Comparison of ENCODE assay signal across 8 cellular contexts in genomic region chr4:47031713-47032404, GRCh38. TPM values are rescaled to one million over a fixed set of nuclear protein-coding genes. Genes with fewer than 3 reads are reported as not detected.
DNase-seq lines count a peak whose midpoint lies in the region; ATAC-seq and FAIRE-seq lines count a peak whose summit lies in the region.

No MANE protein-coding gene starts in this region.

- H3K36me3 ChIP-seq in small intestine (ENCODE audit: control insufficient read depth in 2 of 2, insufficient read depth in 2 of 2, low read length in 2 of 2) = no peaks in the 10 kb centered on the region

- H3K4me3 ChIP-seq in iPS-11a (ENCODE audit: low read depth, low read length) = peak overlapping the region; percentile 80
- H3K4me3 ChIP-seq in small intestine (ENCODE audit: low read depth in 1 of 2, low read length in 2 of 2) = peak overlapping the region in 1 of 2 donors; percentile 46

- no peaks in the 10 kb centered on the region for H3K4me1 ChIP-seq in small intestine (ENCODE audit: control insufficient read depth in 2 of 2, insufficient read depth in 1 of 2, low read depth in 1 of 2, low read length in 1 of 2)

- peak; percentile 41 for DNase-seq in COLO668 (lab: John Stamatoyannopoulos, UW; ENCODE audit: unreplicated experiment)
- DNase-seq in small intestine = peak; percentile 29
- no peak for DNase-seq in A172 (ENCODE audit: low spot score)
- no peak for DNase-seq in NCI-H1105 treated with DMSO at 0.1 percent for 48 hours (lab: John Stamatoyannopoulos, UW)
- no peak for DNase-seq in HK-2 (ENCODE audit: unreplicated experiment)

- no peaks in the 10 kb centered on the region for H3K9me3 ChIP-seq in small intestine (ENCODE audit: control insufficient read depth, low read depth)

- 1 to 3% (median 1%) methylated on average over 18 to 19 of the region's 19 CpGs for WGBS in small intestine, 3 donors

- no peak for FAIRE-seq in small intestine (lab: Jason Lieb, UNC)

- H3K27me3 ChIP-seq in small intestine (ENCODE audit: control insufficient read depth in 2 of 2, insufficient read depth in 2 of 2, low read length in 2 of 2) = peaks cover 0 to 4% of the 10 kb centered on the region in 2 donors

- ATAC-seq in HG02943 (IDR thresholded peaks at IDR 0.05; ENCODE audit: low read depth, unreplicated experiment) = peak; percentile 23

- H3K27ac ChIP-seq in angular gyrus (ENCODE audit: low read depth, low read length) (peak overlapping the region; percentile 81), small intestine (ENCODE audit: low read depth in 1 of 2, low read length in 1 of 2) (no peak overlapping the region)

RNA-seq across cellular contexts. Expression of gene GABRB1, which starts 0.5 kb away (rescaled TPM):
- polyA plus RNA-seq in small intestine = under 1 TPM in 1 of 3 donors, not detected in 2; 0.78 TPM
- total RNA-seq in A172 (2014; rRNA removed; shearing (Covaris generic)) = 1.00 and 1.7 TPM in 2 replicates

RNA-seq across cellular contexts. Expression of gene GABRA4, which starts 38.5 kb away (rescaled TPM):
- 1 to 10 TPM in 1 of 3 donors, under 1 TPM in 2; 0.22 to 2.7 (median 0.54) TPM for polyA plus RNA-seq in small intestine
- total RNA-seq in A172 (2014; rRNA removed; shearing (Covaris generic)) = 1.1 TPM in 1 of 2 replicates, not detected in the other

Comparison
In these comparisons a context has a peak if more than half of its experiments do, and no peak if none do; other contexts are left out.
1. DNase-seq: peak in COLO668 (single experiment) and small intestine (single experiment); none in A172 (single experiment), NCI-H1105 treated with DMSO at 0.1 percent for 48 hours (single experiment) and HK-2 (single experiment).